1 cellular context compared by ENCODE assay signal in genomic region chr2:28583899-28584553, GRCh38.
TF ChIP-seq lines count a peak whose summit lies in the region.

No MANE protein-coding gene starts in this region.

TF ChIP-seq in A549, 52 proteins besides CTCF, POLR2A, EP300 and RAD21 (continued from another document):
- no peak for TF ChIP-seq REST (IDR thresholded peaks at IDR 0.05)
- TF ChIP-seq CHD2 (IDR thresholded peaks at IDR 0.05; ENCODE audit: low read length, partially characterized antibody), result peak; percentile 67
- peak; percentile 75 for TF ChIP-seq MYC (IDR thresholded peaks at IDR 0.05; ENCODE audit: borderline replicate concordance, low read length)
- TF ChIP-seq JUN (IDR thresholded peaks at IDR 0.05), result peak; percentile 97
